In genomic region chr9:125748511-125749099, GRCh38 we compare ENCODE assay signal across 8 cellular contexts. TPM values are rescaled to one million over a fixed set of nuclear protein-coding genes. Genes with fewer than 3 reads are reported as not detected.
DNase-seq lines count a peak whose midpoint lies in the region; ATAC-seq and TF ChIP-seq lines count a peak whose summit lies in the region.

No MANE protein-coding gene starts in this region.

- no peak for TF ChIP-seq CTCF in LNCaP clone FGC (IDR thresholded peaks at IDR 0.05; ENCODE audit: control insufficient read depth, extremely low read depth, insufficient read depth)
- TF ChIP-seq CTCF in lung (IDR thresholded peaks at IDR 0.05; ENCODE audit: control extremely low read depth, extremely low read depth): no peak
- TF ChIP-seq CTCF in upper lobe of left lung (IDR thresholded peaks at IDR 0.05): no peak

- peak overlapping the region; percentile 86 to 98 (median 91) for H3K4me3 Mint-ChIP-seq in CD8-positive, alpha-beta memory T cell
- H3K4me3 Mint-ChIP-seq in central memory CD8-positive, alpha-beta T cell: peak overlapping the region; percentile 80

- H3K27ac Mint-ChIP-seq in CD8-positive, alpha-beta memory T cell: peak overlapping the region; percentile 68 to 93 (median 84)
- H3K27ac Mint-ChIP-seq in central memory CD8-positive, alpha-beta T cell (ENCODE audit: low read depth): no peak overlapping the region

- peak overlapping the region; percentile 69 for H3K4me3 ChIP-seq in CD8-positive, alpha-beta memory T cell (ENCODE audit: low read length)
- H3K4me3 ChIP-seq in LNCaP clone FGC (ENCODE audit: low read depth, low read length): peak overlapping the region; percentile 61
- peak overlapping the region; percentile 70 for H3K4me3 ChIP-seq in lung
- H3K4me3 ChIP-seq in upper lobe of left lung: peak overlapping the region; percentile 79 to 89 (median 87)

- H3K36me3 Mint-ChIP-seq in CD8-positive, alpha-beta memory T cell: peaks cover 0 to 9% (median 0%) of the 10 kb centered on the region in 3 donors
- peaks cover 7% of the 10 kb centered on the region for H3K36me3 Mint-ChIP-seq in central memory CD8-positive, alpha-beta T cell (ENCODE audit: insufficient read depth)

- no peaks in the 10 kb centered on the region for H3K9me3 Mint-ChIP-seq in CD8-positive, alpha-beta memory T cell
- H3K9me3 Mint-ChIP-seq in central memory CD8-positive, alpha-beta T cell: no peaks in the 10 kb centered on the region

- no peaks in the 10 kb centered on the region for H3K27me3 ChIP-seq in CD8-positive, alpha-beta memory T cell (ENCODE audit: insufficient read depth, low read length, poor library complexity, severe bottlenecking)
- H3K27me3 ChIP-seq in lung (ENCODE audit: control insufficient read depth, insufficient read depth) (no peaks in the 10 kb centered on the region), upper lobe of left lung (no peaks in the 10 kb centered on the region)

- no peak for DNase-seq in CD8-positive, alpha-beta memory T cell
- DNase-seq in LNCaP clone FGC (ENCODE audit: low read depth) (no peak), lung (ENCODE audit: low spot score) (no peak), upper lobe of left lung (peak in 1 of 2 donors; percentile 84)
- DNase-seq in central memory CD8-positive, alpha-beta T cell (ENCODE audit: low spot score in 2 of 2): no peak

- H3K9me3 ChIP-seq in CD8-positive, alpha-beta memory T cell (ENCODE audit: low read length): no peaks in the 10 kb centered on the region
- H3K9me3 ChIP-seq in lung (ENCODE audit: control insufficient read depth in 2 of 2, insufficient read depth in 1 of 2, low read length in 1 of 2) (no peaks in the 10 kb centered on the region), upper lobe of left lung (no peaks in the 10 kb centered on the region)

- no peaks in the 10 kb centered on the region for H3K36me3 ChIP-seq in CD8-positive, alpha-beta memory T cell (ENCODE audit: insufficient read depth, low read length)
- H3K36me3 ChIP-seq in lung (ENCODE audit: control insufficient read depth in 2 of 2, insufficient read depth in 2 of 2, low read length in 2 of 2) (no peaks in the 10 kb centered on the region), upper lobe of left lung (no peaks in the 10 kb centered on the region)

- CTCF ChIA-PET in CD8-positive, alpha-beta memory T cell (lab: Charles Lee): no interaction called here

- WGBS in lung, 2 donors: 10% methylated on average over 29 of the region's 29 CpGs
- WGBS in upper lobe of left lung, 2 donors: 5 to 8% methylated on average over 29 of the region's 29 CpGs

- peaks cover 22% of the 10 kb centered on the region for H3K4me1 ChIP-seq in CD8-positive, alpha-beta memory T cell (ENCODE audit: insufficient read depth, low read length)
- H3K4me1 ChIP-seq in lung (ENCODE audit: control insufficient read depth in 2 of 2, insufficient read depth in 2 of 2, low read length in 2 of 2) (peaks cover 3 to 4% of the 10 kb centered on the region in 2 donors), upper lobe of left lung (peaks cover 19 to 32% (median 21%) of the 10 kb centered on the region in 4 donors)

- TF ChIP-seq POLR2A in upper lobe of left lung (IDR thresholded peaks at IDR 0.05): no peak

- no peak overlapping the region for H3K27ac ChIP-seq in CD8-positive, alpha-beta memory T cell (ENCODE audit: low read depth, low read length)
- peak overlapping the region; percentile 86 to 90 for H3K27ac ChIP-seq in lung (ENCODE audit: low read depth in 1 of 2, low read length in 1 of 2)
- peak overlapping the region; percentile 69 to 95 (median 84) for H3K27ac ChIP-seq in upper lobe of left lung

- no peaks in the 10 kb centered on the region for H3K27me3 Mint-ChIP-seq in CD8-positive, alpha-beta memory T cell
- H3K27me3 Mint-ChIP-seq in central memory CD8-positive, alpha-beta T cell: no peaks in the 10 kb centered on the region

- POLR2A ChIA-PET in CD8-positive, alpha-beta memory T cell (lab: Charles Lee): interaction anchor here (0.6 kb wide), 1 partner anchor 780 kb away, joined by 4 read pairs; no protein-coding TSS in a partner anchor

- peaks cover 25 to 42% (median 25%) of the 10 kb centered on the region in 3 donors for H3K4me1 Mint-ChIP-seq in CD8-positive, alpha-beta memory T cell
- peaks cover 18% of the 10 kb centered on the region for H3K4me1 Mint-ChIP-seq in central memory CD8-positive, alpha-beta T cell

- no peak for ATAC-seq in central memory CD8-positive, alpha-beta T cell (replicated peaks; ENCODE audit: extremely low read depth, poor library complexity, severe bottlenecking)
- ATAC-seq in lung (ENCODE audit: insufficient read depth, low FRiP score) (no peak), upper lobe of left lung (ENCODE audit: low FRiP score in 2 of 2) (no peak), HG02973 (IDR thresholded peaks at IDR 0.05; ENCODE audit: unreplicated experiment) (no peak), GM21737 (IDR thresholded peaks at IDR 0.05; ENCODE audit: unreplicated experiment) (no peak), HG02840 (IDR thresholded peaks at IDR 0.05; ENCODE audit: low FRiP score, unreplicated experiment) (no peak)

- TF ChIP-seq EP300 in upper lobe of left lung (IDR thresholded peaks at IDR 0.05): no peak

RNA-seq across cellular contexts. Expression of gene PBX3, which starts 1.4 kb away (rescaled TPM):
- 10 to 100 TPM; 12.8 to 13.4 TPM for total RNA-seq in CD8-positive, alpha-beta memory T cell
- polyA plus RNA-seq in CD8-positive, alpha-beta memory T cell: 4.6 TPM
- total RNA-seq in lung (10 to 100 TPM; 40.1 to 60.4 TPM), upper lobe of left lung (10 to 100 TPM; 25.7 to 57.6 (median 41.9) TPM)
- polyA plus RNA-seq in lung: 10 to 100 TPM in 1 of 2 donors, 1 to 10 TPM in 1; 8.6 to 12.7 TPM

RNA-seq across cellular contexts. Expression of gene MAPKAP1, which starts 41.6 kb away (rescaled TPM):
- 100 to 1,000 TPM; 111 to 119 TPM for total RNA-seq in CD8-positive, alpha-beta memory T cell
- 64.7 TPM for polyA plus RNA-seq in CD8-positive, alpha-beta memory T cell
- total RNA-seq in lung: 10 to 100 TPM; 53.0 to 83.3 TPM
- polyA plus RNA-seq in lung: 10 to 100 TPM; 65.4 to 67.9 TPM
- 10 to 100 TPM; 60.8 to 84.0 (median 71.5) TPM for total RNA-seq in upper lobe of left lung
